Comparison of ENCODE assay signal across 16 cellular contexts in the genomic region with DNA sequence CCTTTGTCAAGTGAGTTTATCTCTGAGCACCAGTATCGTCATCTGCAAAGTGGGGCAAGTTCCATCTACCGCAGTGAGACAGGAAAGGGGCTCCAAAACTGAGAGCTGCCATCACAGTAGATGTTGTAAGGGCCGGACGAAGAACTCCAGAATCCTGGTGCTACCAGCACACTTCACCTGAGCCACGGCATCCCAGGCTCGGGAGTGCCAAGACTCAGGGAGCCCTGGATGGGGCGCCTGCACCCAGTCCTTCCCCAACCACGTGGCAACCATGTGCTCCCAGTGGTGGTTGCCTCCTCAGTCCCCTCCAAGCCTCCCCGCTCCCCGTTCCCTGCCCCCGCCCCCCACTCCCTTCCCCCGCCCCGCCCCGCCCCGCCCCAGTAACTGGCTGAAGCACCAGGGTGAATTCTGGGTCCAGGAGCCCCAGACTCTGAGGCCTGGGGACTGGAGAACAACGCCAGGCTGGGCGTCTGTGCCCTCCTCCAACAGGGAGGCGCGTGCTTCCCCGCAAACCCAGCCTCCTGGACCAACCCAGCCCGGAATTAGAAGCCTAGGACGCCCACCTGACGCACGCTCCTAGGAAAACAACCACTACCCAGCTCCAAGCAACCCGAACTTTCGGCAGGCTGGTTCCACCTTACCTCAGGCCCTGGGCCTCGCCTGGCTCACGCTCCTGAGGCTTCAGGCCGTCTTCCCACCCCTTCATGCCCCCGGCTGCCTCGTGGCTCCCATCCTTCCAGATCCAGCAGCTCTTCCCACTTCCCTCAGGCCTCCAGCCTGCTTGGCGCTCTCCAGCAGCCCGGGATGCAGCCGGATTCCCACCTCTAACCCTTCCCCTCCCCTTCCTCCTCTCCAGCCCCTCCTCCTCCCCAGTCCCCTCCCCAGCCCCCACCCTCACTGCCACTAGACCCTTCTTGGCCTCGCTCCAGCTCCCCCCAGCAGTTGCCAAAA.
DNase-seq lines count a peak whose midpoint lies in the region; ATAC-seq, FAIRE-seq and TF ChIP-seq lines count a peak whose summit lies in the region.
"Had no signal": no experiment of that assay in that cellular context is flagged by ENCODE, and none has a peak within 500 bp of the region (broad histone marks: within the 10 kb centered on the region; RNA-seq: fewer than 3 reads in every experiment).

No MANE protein-coding gene starts in this region.

- H3K9me3 Mint-ChIP-seq in activated T-helper 17 cell treated with anti-CD3 and anti-CD28 coated beads, Interleukin-2, amount 50 U/mL, for 72 hours = no peaks in the 10 kb centered on the region
- H3K9me3 Mint-ChIP-seq in neural progenitor cell = no peaks in the 10 kb centered on the region

- H3K79me2 ChIP-seq in neural progenitor cell (ENCODE audit: low read depth) = no peaks in the 10 kb centered on the region

- H3K9me3 ChIP-seq in neural progenitor cell (ENCODE audit: low read depth) (no peaks in the 10 kb centered on the region), kidney (ENCODE audit: control insufficient read depth in 1 of 2, low read length in 2 of 2) (no peaks in the 10 kb centered on the region)

- H3K27me3 Mint-ChIP-seq in activated T-helper 17 cell treated with anti-CD3 and anti-CD28 coated beads, Interleukin-2, amount 50 U/mL, for 72 hours = peaks cover 4% of the 10 kb centered on the region
- H3K27me3 Mint-ChIP-seq in neural progenitor cell (ENCODE audit: insufficient read depth, low read depth) = peaks cover 3% of the 10 kb centered on the region

- H2AFZ ChIP-seq in neural progenitor cell (replicated peaks) = peak overlapping the region; percentile 85
- H2AFZ ChIP-seq: GM23248 had no signal

- intact Hi-C loops in kidney (cut with DNase I) = no loop called here

- H3K4me2 ChIP-seq in neural progenitor cell = no peak overlapping the region

- no peaks in the 10 kb centered on the region for H3K27me3 ChIP-seq in neural progenitor cell

- H3K9ac ChIP-seq in neural progenitor cell (no peak overlapping the region), kidney (ENCODE audit: low read length in 2 of 2) (no peak overlapping the region)
- H3K9ac ChIP-seq: GM23248 had no signal

- H3K4me1 ChIP-seq in neural progenitor cell = peaks cover 15% of the 10 kb centered on the region
- H3K4me1 ChIP-seq in kidney (ENCODE audit: control insufficient read depth in 1 of 2, insufficient read depth in 1 of 2, low read depth in 1 of 2, low read length in 2 of 2) = no peaks in the 10 kb centered on the region

- H3K4me1 Mint-ChIP-seq in activated T-helper 17 cell treated with anti-CD3 and anti-CD28 coated beads, Interleukin-2, amount 50 U/mL, for 72 hours = peaks cover 3% of the 10 kb centered on the region
- H3K4me1 Mint-ChIP-seq in neural progenitor cell = peaks cover 7% of the 10 kb centered on the region
- H3K4me1 Mint-ChIP-seq: CD4-positive, alpha-beta memory T cell had no signal

- no peak overlapping the region for H3K4me3 Mint-ChIP-seq in activated T-helper 17 cell treated with anti-CD3 and anti-CD28 coated beads, Interleukin-2, amount 50 U/mL, for 72 hours
- no peak overlapping the region for H3K4me3 Mint-ChIP-seq in neural progenitor cell
- H3K4me3 Mint-ChIP-seq: CD4-positive, alpha-beta memory T cell had no signal

- peak; percentile 59 for ATAC-seq in activated T-helper 17 cell treated with anti-CD3 and anti-CD28 coated beads, Interleukin-2, amount 50 U/mL, for 72 hours (replicated peaks)
- ATAC-seq in GM21526 (IDR thresholded peaks at IDR 0.05; ENCODE audit: low FRiP score, unreplicated experiment) = no peak
- ATAC-seq: Right ventricle myocardium inferior had no signal

- H3K27ac Mint-ChIP-seq in activated T-helper 17 cell treated with anti-CD3 and anti-CD28 coated beads, Interleukin-2, amount 50 U/mL, for 72 hours = no peak overlapping the region
- peak overlapping the region; percentile 86 for H3K27ac Mint-ChIP-seq in neural progenitor cell
- H3K27ac Mint-ChIP-seq: CD4-positive, alpha-beta memory T cell had no signal

- no peak for TF ChIP-seq CTCF in neural progenitor cell (IDR thresholded peaks at IDR 0.05)
- TF ChIP-seq CTCF in kidney (IDR thresholded peaks at IDR 0.05; ENCODE audit: borderline replicate concordance, extremely low read depth, insufficient read depth) = no peak

- H4K20me1 ChIP-seq in neural progenitor cell (ENCODE audit: low read depth) = no peaks in the 10 kb centered on the region

- FAIRE-seq in kidney (lab: Jason Lieb, UNC) = no peak
- FAIRE-seq: A204.1, RCC 7860 had no signal

- H3F3A ChIP-seq in neural progenitor cell (ENCODE audit: low read depth) = peaks cover 8% of the 10 kb centered on the region

- DNase-seq in ELF-1 (ENCODE audit: low read depth, low spot score) (peak; percentile 57), iPS-NIHi11 (ENCODE audit: low spot score) (peak; percentile 77), neural progenitor cell (ENCODE audit: low spot score) (no peak), 8988T (no peak), dedifferentiated amniotic fluid mesenchymal stem cell (ENCODE audit: extremely low spot score) (no peak), kidney (no peak)
- DNase-seq: CD4-positive, alpha-beta memory T cell; EL; GM23248; KG1; NCI-H1694 treated with DMSO at 0.1 percent for 48 hours had no signal

- H3K27ac ChIP-seq in neural progenitor cell = no peak overlapping the region
- no peak overlapping the region for H3K27ac ChIP-seq in kidney (ENCODE audit: low read depth in 2 of 2, low read length in 2 of 2)
- H3K27ac ChIP-seq: GM23248 had no signal

- no peaks in the 10 kb centered on the region for H3K36me3 ChIP-seq in neural progenitor cell
- H3K36me3 ChIP-seq in kidney (ENCODE audit: control insufficient read depth in 1 of 2, insufficient read depth in 2 of 2, low read length in 2 of 2) = no peaks in the 10 kb centered on the region

- no peaks in the 10 kb centered on the region for H3K36me3 Mint-ChIP-seq in activated T-helper 17 cell treated with anti-CD3 and anti-CD28 coated beads, Interleukin-2, amount 50 U/mL, for 72 hours (ENCODE audit: low read depth)
- no peaks in the 10 kb centered on the region for H3K36me3 Mint-ChIP-seq in neural progenitor cell
- H3K36me3 Mint-ChIP-seq: CD4-positive, alpha-beta memory T cell had no signal

- H3K4me3 ChIP-seq in neural progenitor cell (no peak overlapping the region), kidney (ENCODE audit: low read length in 2 of 2) (no peak overlapping the region)
- H3K4me3 ChIP-seq: GM23248 had no signal

Comparison
In these comparisons a context has a peak if more than half of its experiments do, and no peak if none do; other contexts are left out.
1. DNase-seq: peak in ELF-1 (single experiment) and iPS-NIHi11 (single experiment); none in neural progenitor cell (single experiment), 8988T (single experiment), dedifferentiated amniotic fluid mesenchymal stem cell (single experiment) and kidney (single experiment).